18 cellular contexts compared by ENCODE assay signal in genomic region chr9:87675906-87676515, GRCh38. TPM values are rescaled to one million over a fixed set of nuclear protein-coding genes. Genes with fewer than 3 reads are reported as not detected.
DNase-seq lines count a peak whose midpoint lies in the region; ATAC-seq and TF ChIP-seq lines count a peak whose summit lies in the region.
"Had no signal": no experiment of that assay in that cellular context is flagged by ENCODE, and none has a peak within 500 bp of the region (broad histone marks: within the 10 kb centered on the region; RNA-seq: fewer than 3 reads in every experiment).

No MANE protein-coding gene starts in this region.

- no peak for TF ChIP-seq CTCF in progenitor cell of endocrine pancreas (IDR thresholded peaks at IDR 0.05; ENCODE audit: unreplicated experiment)

- no peaks in the 10 kb centered on the region for H3K27me3 ChIP-seq in mesenchymal stem cell (ENCODE audit: control insufficient read depth in 1 of 2, insufficient read depth in 1 of 2, low read length in 2 of 2)
- H3K27me3 ChIP-seq: BLaER1 had no signal

- no peak overlapping the region for H3K4me3 Mint-ChIP-seq in progenitor cell of endocrine pancreas (ENCODE audit: low read depth)
- H3K4me3 Mint-ChIP-seq: CD8-positive, alpha-beta memory T cell; GM23338 had no signal

- no peak overlapping the region for H3K14ac ChIP-seq in mesenchymal stem cell (ENCODE audit: low read length in 2 of 2)

- H3K27ac ChIP-seq in mesenchymal stem cell (ENCODE audit: low read length, poor library complexity, severe bottlenecking), result no peak overlapping the region
- H3K27ac ChIP-seq: BLaER1 had no signal

- H3K9ac ChIP-seq in mesenchymal stem cell (ENCODE audit: low read length), result no peak overlapping the region
- H3K9ac ChIP-seq: BLaER1 had no signal

- no peak overlapping the region for H2BK12ac ChIP-seq in mesenchymal stem cell (ENCODE audit: low read length in 2 of 2)

- peaks cover 7% of the 10 kb centered on the region for H3K4me1 ChIP-seq in mesenchymal stem cell (ENCODE audit: control insufficient read depth, insufficient read depth, low read depth, low read length)
- H3K4me1 ChIP-seq: BLaER1 had no signal

- H2AFZ ChIP-seq in mesenchymal stem cell (ENCODE audit: low read depth, low read length), result no peak overlapping the region
- H2AFZ ChIP-seq: GM23338 had no signal

- WGBS in mesenchymal stem cell, result 92% methylated on average over 14 of the region's 14 CpGs

- H3K27me3 Mint-ChIP-seq in progenitor cell of endocrine pancreas, result no peaks in the 10 kb centered on the region

- H2BK120ac ChIP-seq in mesenchymal stem cell (ENCODE audit: low read depth, low read length), result no peak overlapping the region

- H3K23ac ChIP-seq in mesenchymal stem cell (ENCODE audit: low read length in 2 of 2), result no peak overlapping the region

- no peak overlapping the region for H3K4ac ChIP-seq in mesenchymal stem cell (ENCODE audit: low read depth in 1 of 2, low read length in 2 of 2)

- peaks cover 0 to 58% of the 10 kb centered on the region in 2 experiments for H3K36me3 ChIP-seq in mesenchymal stem cell (ENCODE audit: control insufficient read depth in 1 of 2, insufficient read depth in 2 of 2, low read depth in 1 of 2, low read length in 2 of 2)
- H3K36me3 ChIP-seq: BLaER1 had no signal

- no peak overlapping the region for H2AK5ac ChIP-seq in mesenchymal stem cell (ENCODE audit: low read length, severe bottlenecking)

- no peak overlapping the region for H3K18ac ChIP-seq in mesenchymal stem cell (ENCODE audit: low read depth in 1 of 2, low read length in 2 of 2)

- no peak overlapping the region for H4K8ac ChIP-seq in mesenchymal stem cell (ENCODE audit: low read length)

- DNase-seq in D341Med (ENCODE audit: low spot score) (peak; percentile 3), NCI-H345 (lab: John Stamatoyannopoulos, UW) (peak; percentile 7), left lobe of liver (ENCODE audit: low spot score) (peak; percentile 43), progenitor cell of endocrine pancreas (ENCODE audit: low spot score, unreplicated experiment) (no peak), mesenchymal stem cell (no peak), NCI-H1092 (lab: John Stamatoyannopoulos, UW) (no peak)
- DNase-seq in stimulated activated naive CD4-positive, alpha-beta T cell (lab: John Stamatoyannopoulos, UW), result no peak
- DNase-seq: CD8-positive, alpha-beta memory T cell; DMS 273 treated with DMSO at 0.1 percent for 48 hours; Karpas-422; MM.1S; NCI-H1417 treated with DMSO at 0.1 percent for 48 hours; NCI-H2171 treated with DMSO at 0.1 percent for 48 hours; NCI-H524; PC-3 had no signal

- H3K27ac Mint-ChIP-seq in progenitor cell of endocrine pancreas, result peak overlapping the region; percentile 88
- H3K27ac Mint-ChIP-seq: CD8-positive, alpha-beta memory T cell; GM23338 had no signal

- H3K36me3 Mint-ChIP-seq in progenitor cell of endocrine pancreas (ENCODE audit: insufficient read depth), result peaks cover 31% of the 10 kb centered on the region
- H3K36me3 Mint-ChIP-seq: CD8-positive, alpha-beta memory T cell had no signal

- no peaks in the 10 kb centered on the region for H3K9me3 ChIP-seq in mesenchymal stem cell (ENCODE audit: control insufficient read depth, low read length)
- H3K9me3 ChIP-seq: BLaER1 had no signal

- no peak overlapping the region for H2BK5ac ChIP-seq in mesenchymal stem cell (ENCODE audit: low read depth, low read length, poor library complexity, severe bottlenecking)

- ATAC-seq in left lobe of liver, result no peak
- ATAC-seq: GM23338, HepG2, PC-3 had no signal

- no peaks in the 10 kb centered on the region for H3K9me3 Mint-ChIP-seq in progenitor cell of endocrine pancreas (ENCODE audit: low read depth)
- H3K9me3 Mint-ChIP-seq: CD8-positive, alpha-beta memory T cell; GM23338 had no signal

- peaks cover 16% of the 10 kb centered on the region for H3K79me1 ChIP-seq in mesenchymal stem cell (replicated peaks; ENCODE audit: low read length, poor library complexity, severe bottlenecking)

- H3K4me2 ChIP-seq in mesenchymal stem cell (ENCODE audit: low read length, poor library complexity, severe bottlenecking), result no peak overlapping the region
- H3K4me2 ChIP-seq: BLaER1, GM23338 had no signal

- peaks cover 20% of the 10 kb centered on the region for H3K4me1 Mint-ChIP-seq in progenitor cell of endocrine pancreas (ENCODE audit: low read depth)
- H3K4me1 Mint-ChIP-seq: CD8-positive, alpha-beta memory T cell had no signal

- no peak overlapping the region for H4K91ac ChIP-seq in mesenchymal stem cell (ENCODE audit: low read length)

- no peak overlapping the region for H2BK15ac ChIP-seq in mesenchymal stem cell (ENCODE audit: low read depth, poor library complexity, severe bottlenecking)

- H3K4me3 ChIP-seq in mesenchymal stem cell (ENCODE audit: insufficient read depth in 1 of 2, low read depth in 1 of 2, low read length in 2 of 2), result no peak overlapping the region
- H3K4me3 ChIP-seq: BLaER1, GM23338 had no signal

RNA-seq across cellular contexts. Expression of gene CTSL, which starts 49.9 kb away (rescaled TPM):
- total RNA-seq in left lobe of liver (152 TPM), progenitor cell of endocrine pancreas (38.6 and 47.5 TPM in 2 replicates)
- 288 TPM for polyA plus RNA-seq in mesenchymal stem cell (2013, experiment 1 of 2)
- 307 TPM for polyA plus RNA-seq in mesenchymal stem cell (2013, experiment 2 of 2)

Comparison
In these comparisons a context has a peak if more than half of its experiments do, and no peak if none do; other contexts are left out.
1. DNase-seq: peak in D341Med (single experiment), NCI-H345 (single experiment) and left lobe of liver (single experiment); none in progenitor cell of endocrine pancreas (single experiment), stimulated activated naive CD4-positive, alpha-beta T cell (0 of 6), mesenchymal stem cell (single experiment) and NCI-H1092 (single experiment).